ENCODE assay signal across 10 cellular contexts in the genomic region with DNA sequence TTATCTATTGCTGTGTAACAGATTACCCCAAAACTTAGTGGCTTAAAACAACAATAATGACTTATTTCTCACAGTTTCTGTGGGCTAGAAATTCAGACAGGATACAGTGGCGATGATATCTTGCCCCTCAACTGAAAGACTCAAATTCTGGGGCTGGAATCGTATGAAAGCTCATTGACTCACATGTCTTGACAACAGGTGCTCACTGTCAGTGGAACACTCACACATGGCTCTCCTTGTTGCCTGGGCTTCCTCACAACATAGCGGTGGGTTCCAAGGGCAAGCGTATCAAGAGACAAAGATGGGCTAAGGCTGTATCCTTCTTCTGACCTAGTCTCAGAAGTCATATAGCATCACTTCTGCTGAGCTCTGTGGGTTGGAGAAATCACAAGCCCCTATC. TPM values are rescaled to one million over a fixed set of nuclear protein-coding genes. Genes with fewer than 3 reads are reported as not detected.
DNase-seq lines count a peak whose midpoint lies in the region; ATAC-seq and TF ChIP-seq lines count a peak whose summit lies in the region.
"Had no signal": no experiment of that assay in that cellular context is flagged by ENCODE, and none has a peak within 500 bp of the region (broad histone marks: within the 10 kb centered on the region; RNA-seq: fewer than 3 reads in every experiment).

No MANE protein-coding gene starts in this region.

- peaks cover 5% of the 10 kb centered on the region for H3K9me3 Mint-ChIP-seq in activated naive CD8-positive, alpha-beta T cell treated with anti-CD3 and anti-CD28 coated beads, Interleukin-2, amount 50 U/mL, for 24 hours
- H3K9me3 Mint-ChIP-seq in stimulated activated naive CD8-positive, alpha-beta T cell treated with anti-CD3 and anti-CD28 coated beads, Interleukin-15, amount 100 ng/mL, for 72 hours, result peaks cover 6% of the 10 kb centered on the region in 2 donors

- H3K27me3 Mint-ChIP-seq in activated naive CD8-positive, alpha-beta T cell treated with anti-CD3 and anti-CD28 coated beads, Interleukin-2, amount 50 U/mL, for 24 hours, result peaks cover 5% of the 10 kb centered on the region
- no peaks in the 10 kb centered on the region for H3K27me3 Mint-ChIP-seq in stimulated activated naive CD8-positive, alpha-beta T cell treated with anti-CD3 and anti-CD28 coated beads, Interleukin-15, amount 100 ng/mL, for 72 hours

- H3K27ac Mint-ChIP-seq in activated naive CD8-positive, alpha-beta T cell treated with anti-CD3 and anti-CD28 coated beads, Interleukin-2, amount 50 U/mL, for 24 hours, result peak overlapping the region; percentile 99
- peak overlapping the region; percentile 91 to 99 for H3K27ac Mint-ChIP-seq in stimulated activated naive CD8-positive, alpha-beta T cell treated with anti-CD3 and anti-CD28 coated beads, Interleukin-15, amount 100 ng/mL, for 72 hours

- H3K4me3 Mint-ChIP-seq in activated naive CD8-positive, alpha-beta T cell treated with anti-CD3 and anti-CD28 coated beads, Interleukin-2, amount 50 U/mL, for 24 hours, result peak overlapping the region; percentile 68
- peak overlapping the region; percentile 65 to 76 for H3K4me3 Mint-ChIP-seq in stimulated activated naive CD8-positive, alpha-beta T cell treated with anti-CD3 and anti-CD28 coated beads, Interleukin-15, amount 100 ng/mL, for 72 hours

- H3K27me3 ChIP-seq in right atrium auricular region (no peaks in the 10 kb centered on the region), dorsolateral prefrontal cortex (no peaks in the 10 kb centered on the region)

- H3K4me1 Mint-ChIP-seq in activated naive CD8-positive, alpha-beta T cell treated with anti-CD3 and anti-CD28 coated beads, Interleukin-2, amount 50 U/mL, for 24 hours, result peaks cover 78% of the 10 kb centered on the region
- H3K4me1 Mint-ChIP-seq in stimulated activated naive CD8-positive, alpha-beta T cell treated with anti-CD3 and anti-CD28 coated beads, Interleukin-15, amount 100 ng/mL, for 72 hours, result peaks cover 78% of the 10 kb centered on the region

- peak overlapping the region in 1 of 2 donors; percentile 19 for H3K27ac ChIP-seq in right atrium auricular region
- H3K27ac ChIP-seq in dorsolateral prefrontal cortex, result peak overlapping the region in 17 of 59 donors; percentile 1 to 71 (median 45)

- H3K36me3 ChIP-seq in right atrium auricular region, result no peaks in the 10 kb centered on the region

- ATAC-seq in GM21529 (IDR thresholded peaks at IDR 0.05; ENCODE audit: unreplicated experiment) (peak; percentile 33), HG02840 (IDR thresholded peaks at IDR 0.05; ENCODE audit: low FRiP score, unreplicated experiment) (no peak)
- peak; percentile 66 for ATAC-seq in activated naive CD8-positive, alpha-beta T cell treated with anti-CD3 and anti-CD28 coated beads, Interleukin-2, amount 50 U/mL, for 24 hours
- peak; percentile 72 for ATAC-seq in stimulated activated naive CD8-positive, alpha-beta T cell treated with anti-CD3 and anti-CD28 coated beads, Interleukin-15, amount 100 ng/mL, for 72 hours

- no peak for TF ChIP-seq CTCF in right atrium auricular region (IDR thresholded peaks at IDR 0.05)
- TF ChIP-seq CTCF in dorsolateral prefrontal cortex (IDR thresholded peaks at IDR 0.05 in 54 of 56, conservative IDR thresholded peaks at IDR 0.05 in 2 of 56; ENCODE audit: low read depth in 1 of 56, partially characterized antibody in 56 of 56), result no peak

- H3K9me3 ChIP-seq in right atrium auricular region, result no peaks in the 10 kb centered on the region

- DNase-seq in LHCN-M2 (ENCODE audit: low read depth) (peak; percentile 16), posterior vena cava (ENCODE audit: low spot score) (no peak), right atrium auricular region (ENCODE audit: low spot score) (no peak), dorsolateral prefrontal cortex (no peak)
- DNase-seq in activated naive CD8-positive, alpha-beta T cell treated with anti-CD3 and anti-CD28 coated beads, Interleukin-2, amount 50 U/mL, for 24 hours, result peak; percentile 47
- DNase-seq in stimulated activated naive CD8-positive, alpha-beta T cell treated with anti-CD3 and anti-CD28 coated beads, Interleukin-15, amount 100 ng/mL, for 72 hours, result peak; percentile 63 to 70
- DNase-seq: H7 had no signal

- intact Hi-C loops in posterior vena cava (cut with DNase I) (no loop called here), dorsolateral prefrontal cortex (cut with DNase I) (no loop called here)

- H3K4me3 ChIP-seq in right atrium auricular region, result no peak overlapping the region
- no peak overlapping the region for H3K4me3 ChIP-seq in dorsolateral prefrontal cortex

- peaks cover 8% of the 10 kb centered on the region for H3K36me3 Mint-ChIP-seq in activated naive CD8-positive, alpha-beta T cell treated with anti-CD3 and anti-CD28 coated beads, Interleukin-2, amount 50 U/mL, for 24 hours (ENCODE audit: low read depth)

- H3K4me1 ChIP-seq in right atrium auricular region, result peaks cover 0 to 18% of the 10 kb centered on the region in 2 donors

RNA-seq across cellular contexts. Expression of gene GNPDA1, which starts 3.7 kb away (rescaled TPM):
- 53.5 and 113 TPM in 2 replicates for total RNA-seq in LHCN-M2 (2014; rRNA removed)
- 57.3 TPM for polyA plus RNA-seq in LHCN-M2 (2012)
- 10 to 100 TPM; 21.8 to 35.5 TPM for total RNA-seq in posterior vena cava
- total RNA-seq in right atrium auricular region, result 10 to 100 TPM; 12.4 to 16.8 TPM
- total RNA-seq in dorsolateral prefrontal cortex, result 10 to 100 TPM; 20.5 to 56.1 (median 37.9) TPM

RNA-seq across cellular contexts. Expression of gene RNF14, which starts 47.7 kb away (rescaled TPM):
- total RNA-seq in LHCN-M2 (2014; rRNA removed) (85.4 and 99.4 TPM in 2 replicates), posterior vena cava (10 to 100 TPM; 59.3 to 61.2 TPM), right atrium auricular region (10 to 100 TPM; 59.7 to 74.6 TPM), dorsolateral prefrontal cortex (100 to 1,000 TPM in 6 of 120 experiments, 10 to 100 TPM in 114; 48.7 to 113 (median 81.7) TPM)
- 54.4 TPM for polyA plus RNA-seq in LHCN-M2 (2012)

RNA-seq across cellular contexts. Expression of gene PCDH12, which starts 58.6 kb away (rescaled TPM):
- total RNA-seq in LHCN-M2 (2014; rRNA removed) (under 0.01 TPM in 1 of 2 replicates, not detected in the other), posterior vena cava (1 to 10 TPM; 8.7 to 9.3 TPM), right atrium auricular region (1 to 10 TPM; 7.6 to 8.8 TPM), dorsolateral prefrontal cortex (1 to 10 TPM in 71 of 120 experiments, under 1 TPM in 49; 0.25 to 6.7 (median 1.1) TPM)
- 0.02 TPM for polyA plus RNA-seq in LHCN-M2 (2012)
- total RNA-seq: kidney epithelial cell had no signal

Comparison
In these comparisons a context has a peak if more than half of its experiments do, and no peak if none do; other contexts are left out.
1. DNase-seq: peak in LHCN-M2 (single experiment), activated naive CD8-positive, alpha-beta T cell treated with anti-CD3 and anti-CD28 coated beads, Interleukin-2, amount 50 U/mL, for 24 hours (single experiment) and stimulated activated naive CD8-positive, alpha-beta T cell treated with anti-CD3 and anti-CD28 coated beads, Interleukin-15, amount 100 ng/mL, for 72 hours (2 of 2); none in posterior vena cava (single experiment), right atrium auricular region (single experiment) and dorsolateral prefrontal cortex (0 of 10).